In genomic region chr6:157531986-157532365, GRCh38 we compare ENCODE assay signal across 1 cellular context.
TF ChIP-seq lines count a peak whose summit lies in the region.

No MANE protein-coding gene starts in this region.

TF ChIP-seq in HepG2, 621 proteins besides CTCF, POLR2A, EP300 and RAD21 (continues in another document):
- TF ChIP-seq POLR2AphosphoS5 (IDR thresholded peaks at IDR 0.05; ENCODE audit: low read depth, low read length) (peak; percentile 7; the same call in 1 of the 2 replicates), ZNF616 (CRISPR knock-in tag; IDR thresholded peaks at IDR 0.05; ENCODE audit: low read depth) (no peak), ZMYM4 (CRISPR knock-in tag; IDR thresholded peaks at IDR 0.05) (no peak), ETS1 (CRISPR knock-in tag; IDR thresholded peaks at IDR 0.05) (peak; percentile 17; the same call in 1 of the 2 replicates), RBFOX2 (IDR thresholded peaks at IDR 0.05; ENCODE audit: low read depth, low read length) (peak; percentile 56; the same call in 1 of the 2 replicates), ZBTB49 (CRISPR knock-in tag; IDR thresholded peaks at IDR 0.05; ENCODE audit: borderline replicate concordance) (no peak), ZNF354B (CRISPR knock-in tag; IDR thresholded peaks at IDR 0.05) (0 out of 2 replicates have a peak, but pooled peaks have one; percentile 91), ZNF382 (CRISPR knock-in tag; IDR thresholded peaks at IDR 0.05; ENCODE audit: borderline replicate concordance) (no peak), BRD4 (CRISPR knock-in tag; IDR thresholded peaks at IDR 0.05) (peak; percentile 9; the same call in 1 of the 2 replicates), HOXD1 (CRISPR knock-in tag; IDR thresholded peaks at IDR 0.05) (no peak), FOXA1 (IDR thresholded peaks at IDR 0.05) (no peak), FOXA1 (CRISPR knock-in tag; IDR thresholded peaks at IDR 0.05) (no peak), ZNF766 (CRISPR knock-in tag; IDR thresholded peaks at IDR 0.05; ENCODE audit: borderline replicate concordance) (0 out of 2 replicates have a peak, but pooled peaks have one; percentile 1), ZNF12 (CRISPR knock-in tag; IDR thresholded peaks at IDR 0.05) (0 out of 2 replicates have a peak, but pooled peaks have one; percentile 3), ZNF83 (CRISPR knock-in tag; IDR thresholded peaks at IDR 0.05; ENCODE audit: borderline replicate concordance) (0 out of 2 replicates have a peak, but pooled peaks have one; percentile 10), CEBPG (CRISPR knock-in tag; IDR thresholded peaks at IDR 0.05) (peak; percentile 16; the same call in 1 of the 2 replicates), ZNF768 (CRISPR knock-in tag; IDR thresholded peaks at IDR 0.05) (peak; percentile 70; the same call in 1 of the 2 replicates), ZNF501 (CRISPR knock-in tag; IDR thresholded peaks at IDR 0.05) (0 out of 2 replicates have a peak, but pooled peaks have one; percentile 55), ZMYM3 (CRISPR knock-in tag; IDR thresholded peaks at IDR 0.05) (peak; percentile 94), SNAPC2 (CRISPR knock-in tag; IDR thresholded peaks at IDR 0.05) (peak; percentile 5; the same call in 1 of the 2 replicates), KDM1A (CRISPR knock-in tag; IDR thresholded peaks at IDR 0.05) (peak; percentile 92), POGK (CRISPR knock-in tag; conservative IDR thresholded peaks at IDR 0.05) (no peak), RNF219 (CRISPR knock-in tag; IDR thresholded peaks at IDR 0.05) (no peak), TOPORS (CRISPR knock-in tag; IDR thresholded peaks at IDR 0.05) (no peak), ZNF431 (CRISPR knock-in tag; IDR thresholded peaks at IDR 0.05; ENCODE audit: borderline replicate concordance, low read depth) (0 out of 2 replicates have a peak, but pooled peaks have one; percentile 14), ZNF687 (CRISPR knock-in tag; IDR thresholded peaks at IDR 0.05) (peak; percentile 58), ZNF883 (CRISPR knock-in tag; IDR thresholded peaks at IDR 0.05; ENCODE audit: not compliant biosample characterization) (peak; percentile 3), PCBP1 (IDR thresholded peaks at IDR 0.05; ENCODE audit: borderline replicate concordance, low read depth, low read length) (0 out of 2 replicates have a peak, but pooled peaks have one; percentile 36), PREB (CRISPR knock-in tag; IDR thresholded peaks at IDR 0.05) (no peak), ADNP (CRISPR knock-in tag; IDR thresholded peaks at IDR 0.05) (peak; percentile 69), TMF1 (CRISPR knock-in tag; IDR thresholded peaks at IDR 0.05; ENCODE audit: low read depth) (0 out of 2 replicates have a peak, but pooled peaks have one; percentile 66), ZNF407 (CRISPR knock-in tag; IDR thresholded peaks at IDR 0.05; ENCODE audit: not compliant biosample characterization) (peak; percentile 1), ZBTB46 (CRISPR knock-in tag; IDR thresholded peaks at IDR 0.05; ENCODE audit: borderline replicate concordance) (peak; percentile 29; the same call in 1 of the 2 replicates), RNF2 (conservative IDR thresholded peaks at IDR 0.05; ENCODE audit: low read depth) (0 out of 2 replicates have a peak, but pooled peaks have one; percentile 1)
